Comparison of ENCODE assay signal across 16 cellular contexts in the genomic region with DNA sequence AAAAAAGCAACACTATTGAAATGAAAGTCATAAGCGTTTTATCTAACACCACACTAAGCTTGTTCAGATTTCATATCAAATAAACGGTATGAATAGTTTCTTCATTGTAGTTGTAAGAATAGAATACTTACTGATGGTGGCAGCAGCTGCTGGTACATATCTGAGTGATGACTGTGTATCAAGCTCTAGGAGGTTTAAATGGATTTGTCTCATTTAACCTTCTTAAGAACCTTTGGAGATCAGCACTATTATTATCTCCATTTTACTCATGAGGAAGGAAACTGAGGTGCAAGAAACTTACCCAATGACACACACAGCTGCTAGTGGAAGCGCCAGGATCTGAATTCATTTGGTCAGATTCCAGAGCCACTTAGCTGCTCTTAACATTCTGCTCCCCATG.
DNase-seq lines count a peak whose midpoint lies in the region; ATAC-seq and TF ChIP-seq lines count a peak whose summit lies in the region.
"Had no signal": no experiment of that assay in that cellular context is flagged by ENCODE, and none has a peak within 500 bp of the region (broad histone marks: within the 10 kb centered on the region; RNA-seq: fewer than 3 reads in every experiment).

No MANE protein-coding gene starts in this region.

- H3K4ac ChIP-seq in IMR-90 (ENCODE audit: low read depth, low read length), result no peak overlapping the region

- no peak overlapping the region for H4K5ac ChIP-seq in IMR-90 (ENCODE audit: low read depth, low read length)

- H3K4me3 ChIP-seq in A673 (ENCODE audit: low read depth, low read length, poor library complexity, severe bottlenecking), result no peak overlapping the region
- no peak overlapping the region for H3K4me3 ChIP-seq in IMR-90 (ENCODE audit: insufficient read depth, low read depth, low read length)
- H3K4me3 ChIP-seq in choroid plexus epithelial cell (ENCODE audit: low read depth, low read length), result no peak overlapping the region
- H3K4me3 ChIP-seq: heart left ventricle had no signal

- intact Hi-C loops in A673 (cut with micrococcal nuclease; ENCODE audit: unreplicated experiment) (no loop called here), IMR-90 (cut with micrococcal nuclease) (loop anchor here (10.0 kb wide), 1 partner anchor 288 kb away; a partner anchor contains a TSS), left colon (cut with DNase I, micrococcal nuclease) (no loop called here)

- TF ChIP-seq CTCF in A673 (conservative IDR thresholded peaks at IDR 0.05; ENCODE audit: low read depth, low read length) (peak; percentile 23; the same call in 1 of the 2 replicates), IMR-90 (conservative IDR thresholded peaks at IDR 0.05; ENCODE audit: low read depth, low read length) (0 out of 2 replicates have a peak, but pooled peaks have one; percentile 17), choroid plexus epithelial cell (conservative IDR thresholded peaks at IDR 0.05; ENCODE audit: low read depth, low read length) (no peak)

- CTCF ChIA-PET in A673 (lab: Charles Lee), result interaction anchor here (0.5 to 1.3 kb wide), 2 partner anchors 99 to 122 kb away, joined by 6 to 11 read pairs; no protein-coding TSS in a partner anchor
- CTCF ChIA-PET in IMR-90 (lab: Yijun Ruan, JAX), result interaction anchor here (1.1 to 1.3 kb wide), 2 partner anchors 52 to 122 kb away, joined by 3 to 4 read pairs; no protein-coding TSS in a partner anchor

- BruUV-seq in A673 (replicated peaks; lab: Mats Ljungman, UMichigan) (no TSS peak), IMR-90 (replicated peaks; lab: Mats Ljungman, UMichigan) (no TSS peak)

- DNase-seq in A673 (ENCODE audit: low spot score), result peak; percentile 38
- DNase-seq in IMR-90, result peak; percentile 82
- peak; percentile 83 for DNase-seq in choroid plexus epithelial cell (ENCODE audit: low read depth)
- no peak for DNase-seq in left colon
- no peak for DNase-seq in occipital lobe (lab: John Stamatoyannopoulos, UW)
- DNase-seq in SIG-M5 treated with dmso at 0.1 percent for 504 hours (lab: John Stamatoyannopoulos, UW; ENCODE audit: unreplicated experiment), result no peak
- DNase-seq in SKM-1 (lab: John Stamatoyannopoulos, UW; ENCODE audit: unreplicated experiment), result no peak
- no peak for DNase-seq in NCI-H2171 treated with DMSO at 0.1 percent for 48 hours (lab: John Stamatoyannopoulos, UW)
- DNase-seq: 8988T; activated CD8-positive, alpha-beta memory T cell treated with anti-CD3 and anti-CD28 coated beads, Interleukin-2, amount 10 ng/mL, durations not matched to agents 7 days and 5 days; heart left ventricle; Kasumi-1; NCI-H187 treated with DMSO at 0.1 percent for 48 hours; NCI-H526; substantia nigra; T-helper 1 cell had no signal

- H4K91ac ChIP-seq in IMR-90 (ENCODE audit: insufficient read depth, low read depth, low read length), result no peak overlapping the region

- no peak overlapping the region for H2BK20ac ChIP-seq in IMR-90 (ENCODE audit: low read depth, low read length)

- H4K20me1 ChIP-seq in IMR-90 (ENCODE audit: insufficient read depth, low read length), result peaks cover 15% of the 10 kb centered on the region

- H3K18ac ChIP-seq in IMR-90 (ENCODE audit: low read depth, low read length), result no peak overlapping the region

- TF ChIP-seq POLR2A in IMR-90 (IDR thresholded peaks at IDR 0.05; ENCODE audit: low read depth, low read length), result no peak

- no peak for TF ChIP-seq RAD21 in IMR-90 (IDR thresholded peaks at IDR 0.05; ENCODE audit: low read length)

- H3K9ac ChIP-seq in IMR-90 (ENCODE audit: low read depth, low read length), result no peak overlapping the region

- H3K4me2 ChIP-seq in IMR-90 (ENCODE audit: low read depth, low read length), result no peak overlapping the region

- no CpG with 5 or more reads among the region's 3 CpGs for WGBS in IMR-90 (ENCODE audit: extremely low coverage in 2 of 2, insufficient read length in 1 of 2), 2 experiments

- in situ Hi-C loops in IMR-90 (cut with MboI; ENCODE audit: low sequenced_read_pairs), result no loop called here

- H3K9me3 ChIP-seq in A673 (ENCODE audit: low read depth, low read length, poor library complexity, severe bottlenecking) (no peaks in the 10 kb centered on the region), IMR-90 (ENCODE audit: control insufficient read depth, insufficient read depth, low read length) (no peaks in the 10 kb centered on the region)
- H3K9me3 ChIP-seq: heart left ventricle had no signal

- no peaks in the 10 kb centered on the region for H3K27me3 ChIP-seq in A673 (replicated peaks; ENCODE audit: insufficient read depth, low read depth, low read length, poor library complexity)
- H3K27me3 ChIP-seq in IMR-90 (ENCODE audit: control insufficient read depth, insufficient read depth, low read length), result no peaks in the 10 kb centered on the region
- H3K27me3 ChIP-seq: heart left ventricle had no signal

- H2BK5ac ChIP-seq in IMR-90 (ENCODE audit: low read depth, low read length, poor library complexity, severe bottlenecking), result peak overlapping the region; percentile 5

- no peak overlapping the region for H3K56ac ChIP-seq in IMR-90 (ENCODE audit: extremely low read depth, insufficient read depth, low read length)

- H4K8ac ChIP-seq in IMR-90 (ENCODE audit: low read depth in 2 of 2, low read length in 2 of 2), result no peak overlapping the region

- no peak overlapping the region for H3K23ac ChIP-seq in IMR-90 (ENCODE audit: low read depth, low read length)

- peaks cover 24 to 58% of the 10 kb centered on the region in 2 experiments for H3K79me1 ChIP-seq in IMR-90 (ENCODE audit: low read depth in 1 of 2, low read length in 2 of 2)

- POLR2A ChIA-PET in A673 (lab: Charles Lee; ENCODE audit: low non-redundant PET) (no interaction called here), IMR-90 (lab: Charles Lee; ENCODE audit: unreplicated experiment) (no interaction called here)

- H2AK9ac ChIP-seq in IMR-90 (replicated peaks; ENCODE audit: low read depth, low read length, poor library complexity), result no peak overlapping the region

- peaks cover 8% of the 10 kb centered on the region; the same call in 1 of the 2 replicates for H3K9me1 ChIP-seq in IMR-90 (ENCODE audit: insufficient read depth, low read length)

- no peak overlapping the region for H3K14ac ChIP-seq in IMR-90 (replicated peaks; ENCODE audit: low read depth, low read length)

- H3K4me1 ChIP-seq in A673 (ENCODE audit: insufficient read depth, low read length, poor library complexity, severe bottlenecking), result peaks cover 17% of the 10 kb centered on the region
- peaks cover 1% of the 10 kb centered on the region; the same call in 1 of the 2 replicates for H3K4me1 ChIP-seq in IMR-90 (ENCODE audit: control insufficient read depth, insufficient read depth, low read length)

- H3K27ac ChIP-seq in A673 (ENCODE audit: low read depth, low read length, poor library complexity, severe bottlenecking) (no peak overlapping the region), IMR-90 (ENCODE audit: insufficient read depth, low read length) (no peak overlapping the region)
- H3K27ac ChIP-seq: heart left ventricle had no signal

- no peak overlapping the region for H2BK120ac ChIP-seq in IMR-90 (ENCODE audit: low read depth, low read length)

- peaks cover 4% of the 10 kb centered on the region for H3K36me3 ChIP-seq in A673 (ENCODE audit: insufficient read depth, low read length, poor library complexity, severe bottlenecking)
- peaks cover 3% of the 10 kb centered on the region; the same call in 1 of the 2 replicates for H3K36me3 ChIP-seq in IMR-90 (ENCODE audit: control insufficient read depth, insufficient read depth, low read length)

- H2AK5ac ChIP-seq in IMR-90 (ENCODE audit: low read depth, low read length), result no peak overlapping the region

- no peak overlapping the region for H2AFZ ChIP-seq in IMR-90 (replicated peaks; ENCODE audit: low read length, poor library complexity)

- dilution Hi-C loops in IMR-90 (cut with HindIII; ENCODE audit: low sequenced_read_pairs, unreplicated experiment), result no loop called here

- ATAC-seq in IMR-90 (ENCODE audit: low read depth) (peak; percentile 36), left colon (peak; percentile 39)
- ATAC-seq: activated CD8-positive, alpha-beta memory T cell treated with anti-CD3 and anti-CD28 coated beads, Interleukin-2, amount 10 ng/mL, durations not matched to agents 7 days and 5 days had no signal

- no peak overlapping the region for H2BK15ac ChIP-seq in IMR-90 (ENCODE audit: low read depth, low read length)

TF ChIP-seq in IMR-90, 13 proteins besides CTCF, POLR2A, EP300 and RAD21:
- TF ChIP-seq MXI1 (IDR thresholded peaks at IDR 0.05; ENCODE audit: borderline replicate concordance, low read depth, low read length), result no peak
- TF ChIP-seq CHD1 (IDR thresholded peaks at IDR 0.05; ENCODE audit: low read depth, low read length), result no peak
- TF ChIP-seq SMC3 (IDR thresholded peaks at IDR 0.05; ENCODE audit: low read depth, low read length), result no peak
- TF ChIP-seq, protein P1, sequence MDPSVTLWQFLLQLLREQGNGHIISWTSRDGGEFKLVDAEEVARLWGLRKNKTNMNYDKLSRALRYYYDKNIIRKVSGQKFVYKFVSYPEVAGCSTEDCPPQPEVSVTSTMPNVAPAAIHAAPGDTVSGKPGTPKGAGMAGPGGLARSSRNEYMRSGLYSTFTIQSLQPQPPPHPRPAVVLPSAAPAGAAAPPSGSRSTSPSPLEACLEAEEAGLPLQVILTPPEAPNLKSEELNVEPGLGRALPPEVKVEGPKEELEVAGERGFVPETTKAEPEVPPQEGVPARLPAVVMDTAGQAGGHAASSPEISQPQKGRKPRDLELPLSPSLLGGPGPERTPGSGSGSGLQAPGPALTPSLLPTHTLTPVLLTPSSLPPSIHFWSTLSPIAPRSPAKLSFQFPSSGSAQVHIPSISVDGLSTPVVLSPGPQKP (IDR thresholded peaks at IDR 0.05; ENCODE audit: borderline replicate concordance, low read depth, low read length), result no peak
- TF ChIP-seq, protein P2, sequence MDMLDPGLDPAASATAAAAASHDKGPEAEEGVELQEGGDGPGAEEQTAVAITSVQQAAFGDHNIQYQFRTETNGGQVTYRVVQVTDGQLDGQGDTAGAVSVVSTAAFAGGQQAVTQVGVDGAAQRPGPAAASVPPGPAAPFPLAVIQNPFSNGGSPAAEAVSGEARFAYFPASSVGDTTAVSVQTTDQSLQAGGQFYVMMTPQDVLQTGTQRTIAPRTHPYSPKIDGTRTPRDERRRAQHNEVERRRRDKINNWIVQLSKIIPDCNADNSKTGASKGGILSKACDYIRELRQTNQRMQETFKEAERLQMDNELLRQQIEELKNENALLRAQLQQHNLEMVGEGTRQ (IDR thresholded peaks at IDR 0.05; ENCODE audit: low read depth, low read length), result no peak
- TF ChIP-seq NFE2L2 (IDR thresholded peaks at IDR 0.05; ENCODE audit: low read depth, low read length), result no peak
- no peak for TF ChIP-seq MAZ (IDR thresholded peaks at IDR 0.05; ENCODE audit: borderline replicate concordance, low read depth, low read length)
- no peak for TF ChIP-seq RFX5 (IDR thresholded peaks at IDR 0.05; ENCODE audit: low read depth, low read length)
- no peak for TF ChIP-seq RCOR1 (IDR thresholded peaks at IDR 0.05; ENCODE audit: insufficient replicate concordance, low read length)
- TF ChIP-seq MAFK (IDR thresholded peaks at IDR 0.05; ENCODE audit: low read depth, low read length), result no peak
- TF ChIP-seq BHLHE40 (IDR thresholded peaks at IDR 0.05; ENCODE audit: low read depth, low read length), result no peak
- no peak for TF ChIP-seq CEBPB (IDR thresholded peaks at IDR 0.05; ENCODE audit: low read depth, low read length)
- TF ChIP-seq FOS (IDR thresholded peaks at IDR 0.05; ENCODE audit: low read depth, low read length), result no peak

Comparison
In these comparisons a context has a peak if more than half of its experiments do, and no peak if none do; other contexts are left out.
1. DNase-seq: peak in A673 (single experiment), IMR-90 (single experiment) and choroid plexus epithelial cell (single experiment); none in left colon (0 of 2), occipital lobe (single experiment), SIG-M5 treated with dmso at 0.1 percent for 504 hours (single experiment), SKM-1 (single experiment) and NCI-H2171 treated with DMSO at 0.1 percent for 48 hours (single experiment).